1 cellular context compared by ENCODE assay signal in the genomic region with DNA sequence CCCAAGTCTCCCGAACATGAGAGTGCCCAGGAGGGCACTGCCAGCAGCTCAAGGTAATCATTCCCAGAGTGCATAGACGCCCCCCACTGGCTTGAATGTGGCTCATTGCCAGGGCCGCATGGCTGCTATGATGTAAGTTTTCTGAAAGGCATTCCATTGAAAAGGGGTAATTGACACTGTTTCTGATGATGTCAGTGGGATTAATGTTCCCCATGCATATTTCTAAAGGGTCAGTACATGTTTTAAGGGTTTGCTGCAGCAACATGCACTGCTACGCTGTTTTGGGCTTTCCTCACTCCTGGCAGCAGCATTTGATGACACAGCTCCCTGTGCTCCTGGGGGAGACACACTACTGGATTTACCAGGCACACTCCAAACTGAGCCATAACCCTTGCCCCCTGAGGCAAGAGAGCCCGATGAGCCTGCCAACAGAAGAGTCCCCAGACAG.
A peak's percentile ranks its signal among the peaks of the same experiment; 100 is the strongest.
TF ChIP-seq lines count a peak whose summit lies in the region.

No MANE protein-coding gene starts in this region.

TF ChIP-seq in HEK293, 187 proteins besides CTCF, POLR2A, EP300 and RAD21 (continued from another document):
- TF ChIP-seq, protein P1, sequence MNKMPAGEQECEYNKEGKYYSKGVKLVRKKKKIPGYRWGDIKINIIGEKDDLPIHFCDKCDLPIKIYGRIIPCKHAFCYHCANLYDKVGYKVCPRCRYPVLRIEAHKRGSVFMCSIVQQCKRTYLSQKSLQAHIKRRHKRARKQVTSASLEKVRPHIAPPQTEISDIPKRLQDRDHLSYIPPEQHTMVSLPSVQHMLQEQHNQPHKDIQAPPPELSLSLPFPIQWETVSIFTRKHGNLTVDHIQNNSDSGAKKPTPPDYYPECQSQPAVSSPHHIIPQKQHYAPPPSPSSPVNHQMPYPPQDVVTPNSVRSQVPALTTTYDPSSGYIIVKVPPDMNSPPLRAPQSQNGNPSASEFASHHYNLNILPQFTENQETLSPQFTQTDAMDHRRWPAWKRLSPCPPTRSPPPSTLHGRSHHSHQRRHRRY (tag by site-specific recombination; IDR thresholded peaks at IDR 0.05), result no peak
- TF ChIP-seq ZBTB8A (tag by site-specific recombination; IDR thresholded peaks at IDR 0.05), result no peak; the same call in 1 of the 2 replicates
- TF ChIP-seq ZSCAN23 (tag by site-specific recombination; IDR thresholded peaks at IDR 0.05), result no peak
- TF ChIP-seq, protein P2, sequence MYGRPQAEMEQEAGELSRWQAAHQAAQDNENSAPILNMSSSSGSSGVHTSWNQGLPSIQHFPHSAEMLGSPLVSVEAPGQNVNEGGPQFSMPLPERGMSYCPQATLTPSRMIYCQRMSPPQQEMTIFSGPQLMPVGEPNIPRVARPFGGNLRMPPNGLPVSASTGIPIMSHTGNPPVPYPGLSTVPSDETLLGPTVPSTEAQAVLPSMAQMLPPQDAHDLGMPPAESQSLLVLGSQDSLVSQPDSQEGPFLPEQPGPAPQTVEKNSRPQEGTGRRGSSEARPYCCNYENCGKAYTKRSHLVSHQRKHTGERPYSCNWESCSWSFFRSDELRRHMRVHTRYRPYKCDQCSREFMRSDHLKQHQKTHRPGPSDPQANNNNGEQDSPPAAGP (tag by site-specific recombination; IDR thresholded peaks at IDR 0.05), result no peak
- TF ChIP-seq, protein P3, sequence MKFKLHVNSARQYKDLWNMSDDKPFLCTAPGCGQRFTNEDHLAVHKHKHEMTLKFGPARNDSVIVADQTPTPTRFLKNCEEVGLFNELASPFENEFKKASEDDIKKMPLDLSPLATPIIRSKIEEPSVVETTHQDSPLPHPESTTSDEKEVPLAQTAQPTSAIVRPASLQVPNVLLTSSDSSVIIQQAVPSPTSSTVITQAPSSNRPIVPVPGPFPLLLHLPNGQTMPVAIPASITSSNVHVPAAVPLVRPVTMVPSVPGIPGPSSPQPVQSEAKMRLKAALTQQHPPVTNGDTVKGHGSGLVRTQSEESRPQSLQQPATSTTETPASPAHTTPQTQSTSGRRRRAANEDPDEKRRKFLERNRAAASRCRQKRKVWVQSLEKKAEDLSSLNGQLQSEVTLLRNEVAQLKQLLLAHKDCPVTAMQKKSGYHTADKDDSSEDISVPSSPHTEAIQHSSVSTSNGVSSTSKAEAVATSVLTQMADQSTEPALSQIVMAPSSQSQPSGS (tag by site-specific recombination; IDR thresholded peaks at IDR 0.05; ENCODE audit: low read depth), result peak; percentile 74
- TF ChIP-seq ZEB2 (tag by site-specific recombination; IDR thresholded peaks at IDR 0.05), result peak; percentile 83
- TF ChIP-seq, protein P4, sequence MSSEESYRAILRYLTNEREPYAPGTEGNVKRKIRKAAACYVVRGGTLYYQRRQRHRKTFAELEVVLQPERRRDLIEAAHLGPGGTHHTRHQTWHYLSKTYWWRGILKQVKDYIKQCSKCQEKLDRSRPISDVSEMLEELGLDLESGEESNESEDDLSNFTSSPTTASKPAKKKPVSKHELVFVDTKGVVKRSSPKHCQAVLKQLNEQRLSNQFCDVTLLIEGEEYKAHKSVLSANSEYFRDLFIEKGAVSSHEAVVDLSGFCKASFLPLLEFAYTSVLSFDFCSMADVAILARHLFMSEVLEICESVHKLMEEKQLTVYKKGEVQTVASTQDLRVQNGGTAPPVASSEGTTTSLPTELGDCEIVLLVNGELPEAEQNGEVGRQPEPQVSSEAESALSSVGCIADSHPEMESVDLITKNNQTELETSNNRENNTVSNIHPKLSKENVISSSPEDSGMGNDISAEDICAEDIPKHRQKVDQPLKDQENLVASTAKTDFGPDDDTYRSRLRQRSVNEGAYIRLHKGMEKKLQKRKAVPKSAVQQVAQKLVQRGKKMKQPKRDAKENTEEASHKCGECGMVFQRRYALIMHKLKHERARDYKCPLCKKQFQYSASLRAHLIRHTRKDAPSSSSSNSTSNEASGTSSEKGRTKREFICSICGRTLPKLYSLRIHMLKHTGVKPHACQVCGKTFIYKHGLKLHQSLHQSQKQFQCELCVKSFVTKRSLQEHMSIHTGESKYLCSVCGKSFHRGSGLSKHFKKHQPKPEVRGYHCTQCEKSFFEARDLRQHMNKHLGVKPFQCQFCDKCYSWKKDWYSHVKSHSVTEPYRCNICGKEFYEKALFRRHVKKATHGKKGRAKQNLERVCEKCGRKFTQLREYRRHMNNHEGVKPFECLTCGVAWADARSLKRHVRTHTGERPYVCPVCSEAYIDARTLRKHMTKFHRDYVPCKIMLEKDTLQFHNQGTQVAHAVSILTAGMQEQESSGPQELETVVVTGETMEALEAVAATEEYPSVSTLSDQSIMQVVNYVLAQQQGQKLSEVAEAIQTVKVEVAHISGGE (tag by site-specific recombination; conservative IDR thresholded peaks at IDR 0.05; ENCODE audit: low read depth), result no peak
- peak; percentile 91 for TF ChIP-seq ZBTB21 (tag by site-specific recombination; IDR thresholded peaks at IDR 0.05)
- no peak for TF ChIP-seq ZNF521 (tag by site-specific recombination; IDR thresholded peaks at IDR 0.05)
